In genomic region chr18:79948719-79949411, GRCh38 we compare ENCODE assay signal across 11 cellular contexts. TPM values are rescaled to one million over a fixed set of nuclear protein-coding genes. Genes with fewer than 3 reads are reported as not detected.
A peak's percentile ranks its signal among the peaks of the same experiment; 100 is the strongest.
DNase-seq lines count a peak whose midpoint lies in the region; ATAC-seq, FAIRE-seq and TF ChIP-seq lines count a peak whose summit lies in the region.
"Had no signal": no experiment of that assay in that cellular context is flagged by ENCODE, and none has a peak within 500 bp of the region (broad histone marks: within the 10 kb centered on the region; RNA-seq: fewer than 3 reads in every experiment).

No MANE protein-coding gene starts in this region.

- peak overlapping the region; percentile 54 to 100 (median 82) for H3K4me3 Mint-ChIP-seq in CD4-positive, CD25-positive, alpha-beta regulatory T cell

- no peak for ATAC-seq in CD4-positive, CD25-positive, alpha-beta regulatory T cell (ENCODE audit: low read depth in 2 of 2)
- no peak for ATAC-seq in GM21528 (IDR thresholded peaks at IDR 0.05; ENCODE audit: low FRiP score, unreplicated experiment)
- ATAC-seq in GM18909 (IDR thresholded peaks at IDR 0.05; ENCODE audit: poor library complexity, unreplicated experiment) = no peak

- no peaks in the 10 kb centered on the region for H3K9me3 Mint-ChIP-seq in CD4-positive, CD25-positive, alpha-beta regulatory T cell

- H3K27ac Mint-ChIP-seq in CD4-positive, CD25-positive, alpha-beta regulatory T cell = peak overlapping the region in 2 of 3 donors; percentile 14 to 15

- TF ChIP-seq POLR2A in esophagus muscularis mucosa (IDR thresholded peaks at IDR 0.05; ENCODE audit: low read depth) = no peak

- peaks cover 36% of the 10 kb centered on the region for H3K4me1 ChIP-seq in CD4-positive, CD25-positive, alpha-beta regulatory T cell (ENCODE audit: control insufficient read depth, insufficient read depth, low read length, poor library complexity, severe bottlenecking)
- H3K4me1 ChIP-seq in colonic mucosa (peaks cover 19% of the 10 kb centered on the region), neutrophil (ENCODE audit: control insufficient read depth in 1 of 2, insufficient read depth in 1 of 2, low read depth in 1 of 2, low read length in 1 of 2) (peaks cover 14 to 26% of the 10 kb centered on the region in 2 experiments), esophagus muscularis mucosa (peaks cover 56 to 81% (median 68%) of the 10 kb centered on the region in 4 donors)

- H3K36me3 Mint-ChIP-seq in CD4-positive, CD25-positive, alpha-beta regulatory T cell = peaks cover 8% of the 10 kb centered on the region

- DNase-seq in CD4-positive, CD25-positive, alpha-beta regulatory T cell = no peak
- DNase-seq in D721Med (ENCODE audit: insufficient read length, low spot score) = no peak
- DNase-seq in colonic mucosa = peak; percentile 19
- DNase-seq in esophagus muscularis mucosa (ENCODE audit: extremely low spot score) = no peak
- no peak for DNase-seq in activated CD4-positive, alpha-beta T cell treated with anti-CD3 and anti-CD28 coated beads, Interleukin-2, amount 50 U/mL, for 4 hours
- DNase-seq: caudate nucleus; NCI-H1092 treated with DMSO at 0.1 percent for 48 hours; NK-92 treated with Interleukin-12 subunit alpha and Interleukin-12 subunit beta, amount 100 ng/mL, for 24 hours had no signal

- peaks cover 2% of the 10 kb centered on the region for H3K27me3 Mint-ChIP-seq in CD4-positive, CD25-positive, alpha-beta regulatory T cell

- no peaks in the 10 kb centered on the region for H3K27me3 ChIP-seq in CD4-positive, CD25-positive, alpha-beta regulatory T cell (ENCODE audit: control insufficient read depth, insufficient read depth, low read length)
- H3K27me3 ChIP-seq in colonic mucosa (no peaks in the 10 kb centered on the region), neutrophil (peaks cover 15% of the 10 kb centered on the region), esophagus muscularis mucosa (no peaks in the 10 kb centered on the region)

- H3K9ac ChIP-seq in colonic mucosa (ENCODE audit: low read depth in 2 of 2, low read length in 2 of 2) = no peak overlapping the region

- H3K36me3 ChIP-seq in CD4-positive, CD25-positive, alpha-beta regulatory T cell (ENCODE audit: control insufficient read depth, insufficient read depth, low read length) = no peaks in the 10 kb centered on the region
- no peaks in the 10 kb centered on the region for H3K36me3 ChIP-seq in colonic mucosa
- H3K36me3 ChIP-seq in neutrophil = peaks cover 16% of the 10 kb centered on the region
- H3K36me3 ChIP-seq in esophagus muscularis mucosa = peaks cover 0 to 15% (median 5%) of the 10 kb centered on the region in 4 donors

- peaks cover 10 to 57% (median 22%) of the 10 kb centered on the region in 4 donors for H3K4me1 Mint-ChIP-seq in CD4-positive, CD25-positive, alpha-beta regulatory T cell

- intact Hi-C loops in colonic mucosa (cut with DNase I) = loop anchor here (10.0 kb wide), 2 partner anchors 86 to 196 kb away; partner anchors contain the start of gene RBFA
- intact Hi-C loops in esophagus muscularis mucosa (cut with DNase I) = no loop called here

- TF ChIP-seq EP300 in esophagus muscularis mucosa (IDR thresholded peaks at IDR 0.05) = no peak

- H3K27ac ChIP-seq in CD4-positive, CD25-positive, alpha-beta regulatory T cell (ENCODE audit: insufficient read depth, low read length, poor library complexity, severe bottlenecking) = no peak overlapping the region
- H3K27ac ChIP-seq in colonic mucosa (no peak overlapping the region), neutrophil (peak overlapping the region; percentile 87), esophagus muscularis mucosa (replicated peaks in 1 of 4) (peak overlapping the region in 1 of 4 donors; percentile 43)

- no peaks in the 10 kb centered on the region for H3K9me3 ChIP-seq in CD4-positive, CD25-positive, alpha-beta regulatory T cell (ENCODE audit: control insufficient read depth in 2 of 2, low read length in 2 of 2)
- H3K9me3 ChIP-seq in colonic mucosa = no peaks in the 10 kb centered on the region
- H3K9me3 ChIP-seq in neutrophil = no peaks in the 10 kb centered on the region
- H3K9me3 ChIP-seq in esophagus muscularis mucosa = no peaks in the 10 kb centered on the region

- H3K4me3 ChIP-seq in CD4-positive, CD25-positive, alpha-beta regulatory T cell (ENCODE audit: low read depth, low read length) = no peak overlapping the region
- H3K4me3 ChIP-seq in colonic mucosa = no peak overlapping the region
- H3K4me3 ChIP-seq in neutrophil (ENCODE audit: low read depth in 1 of 2, low read length in 1 of 2) = peak overlapping the region in 1 of 2 experiments; percentile 99
- peak overlapping the region in 1 of 4 donors; percentile 4 for H3K4me3 ChIP-seq in esophagus muscularis mucosa

- WGBS in esophagus muscularis mucosa = 88% methylated on average over 20 of the region's 23 CpGs

- TF ChIP-seq CTCF in D721Med (IDR thresholded peaks at IDR 0.05; ENCODE audit: insufficient read depth, missing control alignments) (no peak), colonic mucosa (IDR thresholded peaks at IDR 0.05) (no peak), neutrophil (IDR thresholded peaks at IDR 0.05) (no peak), esophagus muscularis mucosa (IDR thresholded peaks at IDR 0.05) (no peak)

- peak; percentile 88 for FAIRE-seq in D721Med (lab: Jason Lieb, UNC)

RNA-seq across cellular contexts. Expression of gene SLC66A2, which starts 2.6 kb away (rescaled TPM):
- 49.6 TPM for total RNA-seq in CD4-positive, CD25-positive, alpha-beta regulatory T cell
- 10 to 100 TPM; 11.7 to 18.3 (median 14.2) TPM for polyA plus RNA-seq in CD4-positive, CD25-positive, alpha-beta regulatory T cell
- total RNA-seq in colonic mucosa (10 to 100 TPM; 74.9 to 88.0 TPM), esophagus muscularis mucosa (10 to 100 TPM; 27.0 to 46.4 (median 41.5) TPM)

RNA-seq across cellular contexts. Expression of gene HSBP1L1, which starts 15.6 kb away (rescaled TPM):
- 10.5 TPM for total RNA-seq in CD4-positive, CD25-positive, alpha-beta regulatory T cell
- polyA plus RNA-seq in CD4-positive, CD25-positive, alpha-beta regulatory T cell = 10 to 100 TPM in 2 of 4 donors, 1 to 10 TPM in 2; 5.2 to 27.6 (median 13.5) TPM
- total RNA-seq in colonic mucosa (10 to 100 TPM; 51.8 to 59.6 TPM), esophagus muscularis mucosa (1 to 10 TPM; 4.6 to 7.2 (median 6.6) TPM)

RNA-seq across cellular contexts. Expression of gene TXNL4A, which starts 39.5 kb away (rescaled TPM):
- total RNA-seq in CD4-positive, CD25-positive, alpha-beta regulatory T cell = 70.5 TPM
- 100 to 1,000 TPM; 211 to 216 (median 214) TPM for polyA plus RNA-seq in CD4-positive, CD25-positive, alpha-beta regulatory T cell
- 100 to 1,000 TPM; 101 to 138 TPM for total RNA-seq in colonic mucosa
- total RNA-seq in esophagus muscularis mucosa = 10 to 100 TPM; 21.6 to 44.9 (median 38.9) TPM
